8 cellular contexts compared by ENCODE assay signal in the genomic region with DNA sequence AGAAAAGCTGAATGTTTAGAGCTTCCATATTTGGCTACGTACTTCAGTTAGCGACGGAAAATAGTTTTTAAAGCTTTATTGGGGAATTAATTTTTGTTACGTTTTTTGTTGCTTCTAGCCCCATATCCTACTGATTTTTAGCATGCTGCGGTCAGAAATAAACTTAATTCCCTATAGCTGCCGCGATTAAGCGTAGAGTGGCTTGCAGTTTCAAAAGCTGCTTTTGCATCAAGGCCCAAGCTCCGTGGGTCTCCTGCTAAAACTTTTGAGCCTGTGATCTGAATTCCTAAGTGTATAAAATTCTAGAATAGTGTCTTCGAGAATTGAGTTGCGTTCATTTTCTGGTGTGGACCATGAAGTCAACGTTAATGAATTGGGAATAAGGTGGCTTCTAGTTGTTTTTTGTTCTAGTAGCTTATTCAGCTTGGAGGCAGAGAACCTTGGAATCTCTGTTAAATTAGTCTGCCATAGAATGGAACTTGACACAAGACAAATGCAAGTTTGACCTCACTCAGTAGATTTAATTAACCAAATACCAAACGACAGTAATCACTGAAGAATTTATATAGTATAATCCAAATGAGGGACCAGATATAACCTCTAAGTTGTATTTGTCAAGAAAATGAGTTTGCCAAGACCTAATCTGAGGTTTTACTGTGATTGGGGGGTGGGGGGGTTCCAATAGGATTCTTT. TPM values are rescaled to one million over a fixed set of nuclear protein-coding genes. Genes with fewer than 3 reads are reported as not detected.
DNase-seq lines count a peak whose midpoint lies in the region; ATAC-seq and TF ChIP-seq lines count a peak whose summit lies in the region.

No MANE protein-coding gene starts in this region.

- H3K4me1 Mint-ChIP-seq in T-cell, result peaks cover 46 to 56% (median 55%) of the 10 kb centered on the region in 3 donors

- no peak for DNase-seq in GM12865 (ENCODE audit: low read depth)
- no peak for DNase-seq in T-cell
- no peak for DNase-seq in fibroblast of pulmonary artery (ENCODE audit: low read depth)
- peak; percentile 17 for DNase-seq in renal cortical epithelial cell (ENCODE audit: low read depth)
- no peak for DNase-seq in central memory CD4-positive, alpha-beta T cell

- H3K9me3 Mint-ChIP-seq in T-cell, result no peaks in the 10 kb centered on the region

- TF ChIP-seq CTCF in GM12865 (IDR thresholded peaks at IDR 0.05; ENCODE audit: insufficient read depth, low read depth, low read length, missing control alignments), result no peak
- no peak for TF ChIP-seq CTCF in fibroblast of pulmonary artery (IDR thresholded peaks at IDR 0.05; ENCODE audit: low read length, missing control alignments)

- peak overlapping the region; percentile 81 for H3K4me3 ChIP-seq in GM12865 (ENCODE audit: low read depth, low read length)
- peak overlapping the region; percentile 92 for H3K4me3 ChIP-seq in fibroblast of pulmonary artery (replicated peaks; ENCODE audit: low read depth, low read length)

- no peaks in the 10 kb centered on the region for H3K27me3 Mint-ChIP-seq in T-cell

- CTCF ChIA-PET in T-cell (lab: Charles Lee), result interaction anchor here (0.6 to 1.4 kb wide), 5 partner anchors 15 to 1085 kb away, joined by 3 to 4 read pairs (median 3); partner anchors contain the start of gene ATP6V1F (in 1 of the 2)

- no peaks in the 10 kb centered on the region for H3K36me3 Mint-ChIP-seq in T-cell

- H3K27ac Mint-ChIP-seq in T-cell, result peak overlapping the region; percentile 92 to 97

- peak overlapping the region; percentile 97 to 100 (median 98) for H3K4me3 Mint-ChIP-seq in T-cell

- ATAC-seq in T-cell (replicated peaks in 1 of 4) (no peak), HG02678 (IDR thresholded peaks at IDR 0.05; ENCODE audit: unreplicated experiment) (no peak), HG03378 (IDR thresholded peaks at IDR 0.05; ENCODE audit: unreplicated experiment) (no peak), GM19397 (IDR thresholded peaks at IDR 0.05; ENCODE audit: unreplicated experiment) (no peak)

- POLR2A ChIA-PET in T-cell (lab: Charles Lee), result interaction anchor here (0.6 to 1.1 kb wide), 7 partner anchors 14 to 396 kb away, joined by 3 to 9 read pairs (median 4); no protein-coding TSS in a partner anchor

RNA-seq across cellular contexts. Expression of gene CALU, which starts 1.0 kb away (rescaled TPM):
- total RNA-seq in T-cell (10 to 100 TPM; 15.8 to 23.4 (median 16.7) TPM), renal cortical epithelial cell (394 and 395 TPM in 2 replicates)

RNA-seq across cellular contexts. Expression of gene OPN1SW, which starts 35.5 kb away (rescaled TPM):
- total RNA-seq in T-cell (not detected), renal cortical epithelial cell (not detected in 2 replicates)

RNA-seq across cellular contexts. Expression of gene CCDC136, which starts 51.6 kb away (rescaled TPM):
- total RNA-seq in T-cell, result 10 to 100 TPM in 4 of 5 donors, 1 to 10 TPM in 1; 7.6 to 15.7 (median 14.6) TPM
- 1.3 TPM in 1 of 2 replicates, not detected in the other for total RNA-seq in renal cortical epithelial cell

Comparison
In these comparisons a context has a peak if more than half of its experiments do, and no peak if none do; other contexts are left out.
1. RNA of gene CALU, which starts 1.0 kb away (total RNA-seq): 394 to 395 TPM in renal cortical epithelial cell; 15.8 to 23.4 TPM in T-cell; every median in the first group is over 10 times any median in the second.